8 cellular contexts compared by ENCODE assay signal in genomic region chr6:1554241-1554880, GRCh38. TPM values are rescaled to one million over a fixed set of nuclear protein-coding genes. Genes with fewer than 3 reads are reported as not detected.
DNase-seq lines count a peak whose midpoint lies in the region; ATAC-seq and TF ChIP-seq lines count a peak whose summit lies in the region.

No MANE protein-coding gene starts in this region.

- no peaks in the 10 kb centered on the region for H3F3A ChIP-seq in SK-N-SH (replicated peaks; ENCODE audit: insufficient read depth)

- no peak overlapping the region for H2AFZ ChIP-seq in SK-N-SH (ENCODE audit: low read depth)

- no peak for TF ChIP-seq POLR2A in lower leg skin (IDR thresholded peaks at IDR 0.05)

- 45 to 50% methylated on average over 20 of the region's 20 CpGs for WGBS in lower leg skin, 2 donors
- WGBS in SK-N-SH (ENCODE audit: low lambda C conversion rate) = 25% methylated on average over 17 of the region's 20 CpGs

- H3K9me3 ChIP-seq in ascending aorta = no peaks in the 10 kb centered on the region
- H3K9me3 ChIP-seq in SK-N-SH = no peaks in the 10 kb centered on the region

- H3K36me3 ChIP-seq in ascending aorta (no peaks in the 10 kb centered on the region), SK-N-SH (replicated peaks in 1 of 2; ENCODE audit: control insufficient read depth in 1 of 2, insufficient read depth in 2 of 2, low read length in 1 of 2) (no peaks in the 10 kb centered on the region)

- POLR2A ChIA-PET in SK-N-SH (lab: Yijun Ruan, JAX) = no interaction called here

- H3K27me3 ChIP-seq in ascending aorta (no peaks in the 10 kb centered on the region), SK-N-SH (ENCODE audit: insufficient read depth) (peaks cover 15% of the 10 kb centered on the region; the same call in 1 of the 2 replicates)

- H3K4me1 ChIP-seq in ascending aorta = peaks cover 0 to 3% of the 10 kb centered on the region in 2 donors
- H3K4me1 ChIP-seq in SK-N-SH (ENCODE audit: control insufficient read depth in 1 of 2, insufficient read depth in 2 of 2, low read depth in 1 of 2, low read length in 1 of 2) = no peaks in the 10 kb centered on the region

- H3K9me2 ChIP-seq in SK-N-SH = no peaks in the 10 kb centered on the region

- peak; percentile 49 for DNase-seq in AG08396 (ENCODE audit: low spot score)
- DNase-seq in ascending aorta (ENCODE audit: low spot score in 2 of 2) = no peak
- no peak for DNase-seq in lower leg skin (ENCODE audit: low spot score in 2 of 2)
- DNase-seq in SK-N-SH = no peak
- no peak for DNase-seq in ecto neural progenitor cell (ENCODE audit: low spot score)
- DNase-seq in hippocampal formation (lab: John Stamatoyannopoulos, UW) = no peak
- DNase-seq in NCI-H2029 treated with DMSO at 0.1 percent for 48 hours (lab: John Stamatoyannopoulos, UW) = no peak

- intact Hi-C loops in ascending aorta (cut with DNase I) (loop anchor here (2.0 kb wide), 1 partner anchor 28 kb away; no protein-coding TSS in a partner anchor), lower leg skin (cut with DNase I; ENCODE audit: low total_unique reads) (no loop called here)

- no peak for TF ChIP-seq EP300 in SK-N-SH (IDR thresholded peaks at IDR 0.05; ENCODE audit: borderline replicate concordance in 1 of 2, low read depth in 1 of 2, low read length in 1 of 2)

- CTCF ChIA-PET in SK-N-SH (lab: Yijun Ruan, JAX) = interaction anchor here (1.2 to 1.6 kb wide), 2 partner anchors 12 to 18 kb away, joined by 3 to 4 read pairs; no protein-coding TSS in a partner anchor

- H3K4me3 ChIP-seq in ascending aorta (peak overlapping the region; percentile 51 to 76), lower leg skin (ENCODE audit: low read depth, poor library complexity, severe bottlenecking) (peak overlapping the region; percentile 45), SK-N-SH (ENCODE audit: low read depth in 2 of 2, low read length in 1 of 2) (no peak overlapping the region; a peak in 1 of 4 replicates)

- no peak for TF ChIP-seq RAD21 in SK-N-SH (IDR thresholded peaks at IDR 0.05; ENCODE audit: low read length)

- H4K20me1 ChIP-seq in SK-N-SH (ENCODE audit: insufficient read depth) = no peaks in the 10 kb centered on the region

- no peak for TF ChIP-seq CTCF in ascending aorta (IDR thresholded peaks at IDR 0.05)
- TF ChIP-seq CTCF in lower leg skin (IDR thresholded peaks at IDR 0.05) = no peak
- no peak for TF ChIP-seq CTCF in SK-N-SH (IDR thresholded peaks at IDR 0.05)

- H3K27ac ChIP-seq in ascending aorta = peak overlapping the region; percentile 69 to 82
- no peak overlapping the region for H3K27ac ChIP-seq in SK-N-SH (ENCODE audit: low read depth in 2 of 2, low read length in 1 of 2)

- no peak overlapping the region; the same call in 1 of the 2 replicates for H3K4me2 ChIP-seq in SK-N-SH

- peak; percentile 54 for ATAC-seq in HG02678 (IDR thresholded peaks at IDR 0.05; ENCODE audit: unreplicated experiment)

- no peak overlapping the region for H3K9ac ChIP-seq in SK-N-SH

- no peaks in the 10 kb centered on the region for H3K79me2 ChIP-seq in SK-N-SH (ENCODE audit: insufficient read depth)

TF ChIP-seq in SK-N-SH, 30 proteins besides CTCF, POLR2A, EP300 and RAD21:
- TF ChIP-seq EZH2phosphoT487 (IDR thresholded peaks at IDR 0.05; ENCODE audit: borderline replicate concordance, low read depth) (no peak), RCOR1 (IDR thresholded peaks at IDR 0.05; ENCODE audit: low read length) (no peak), PBX3 (IDR thresholded peaks at IDR 0.05) (no peak), FOSL2 (IDR thresholded peaks at IDR 0.05; ENCODE audit: borderline replicate concordance, low read depth) (no peak), FOXM1 (IDR thresholded peaks at IDR 0.05; ENCODE audit: low read depth) (no peak), USF2 (IDR thresholded peaks at IDR 0.05; ENCODE audit: borderline replicate concordance, low read depth, low read length) (no peak), MAX (IDR thresholded peaks at IDR 0.05; ENCODE audit: low read depth) (no peak)

RNA-seq across cellular contexts. Expression of gene FOXC1, which starts 55.4 kb away (rescaled TPM):
- total RNA-seq in ascending aorta (125 TPM), lower leg skin (10 to 100 TPM in 3 of 4 donors, 1 to 10 TPM in 1; 7.1 to 39.2 (median 27.5) TPM)
- polyA plus RNA-seq in SK-N-SH (2012; rRNA removed) = 3.6 and 4.3 TPM in 2 replicates
- 4.3 TPM in 2 replicates for polyA plus RNA-seq in SK-N-SH (2012; cell fraction: cytosol; rRNA removed)
- 5.0 and 5.6 TPM in 2 replicates for polyA plus RNA-seq in SK-N-SH (2012; cell fraction: nucleus; rRNA removed)

Comparison
In these comparisons a context has a peak if more than half of its experiments do, and no peak if none do; other contexts are left out.
1. H3K27ac ChIP-seq: peak in ascending aorta (2 of 2); none in SK-N-SH (0 of 2).
2. H3K4me3 ChIP-seq: peak in ascending aorta (2 of 2) and lower leg skin (single experiment); none in SK-N-SH (0 of 2).